In genomic region chr3:55549172-55549571, GRCh38 we compare ENCODE assay signal across 15 cellular contexts.
DNase-seq lines count a peak whose midpoint lies in the region; ATAC-seq and TF ChIP-seq lines count a peak whose summit lies in the region.
"Had no signal": no experiment of that assay in that cellular context is flagged by ENCODE, and none has a peak within 500 bp of the region (broad histone marks: within the 10 kb centered on the region; RNA-seq: fewer than 3 reads in every experiment).

No MANE protein-coding gene starts in this region.

- H3K27me3 ChIP-seq in H7 (ENCODE audit: control insufficient read depth, insufficient read depth, low read length) = no peaks in the 10 kb centered on the region
- H3K27me3 ChIP-seq: heart left ventricle had no signal

- H3K36me3 Mint-ChIP-seq in nephron progenitor cell (ENCODE audit: low read depth) = peaks cover 14% of the 10 kb centered on the region

- no peak for ATAC-seq in GM21825 (IDR thresholded peaks at IDR 0.05; ENCODE audit: unreplicated experiment)
- ATAC-seq: activated T-cell treated with anti-CD3 and anti-CD28 coated beads, Interleukin-2, amount 50 U/mL, for 72 hours; heart left ventricle; left lobe of liver had no signal

- peaks cover 65% of the 10 kb centered on the region for H3K4me1 Mint-ChIP-seq in nephron progenitor cell
- H3K4me1 Mint-ChIP-seq: activated CD4-positive, alpha-beta T cell treated with anti-CD3 and anti-CD28 coated beads, Interleukin-2, amount 10 ng/mL, durations not matched to agents 24 days and 14 days had no signal

- DNase-seq in EL = peak; percentile 26
- peak; percentile 34 for DNase-seq in LHCN-M2 (ENCODE audit: low read depth)
- DNase-seq in epithelial cell of proximal tubule (ENCODE audit: low read depth) = no peak
- DNase-seq in nephron progenitor cell = no peak
- no peak for DNase-seq in H7
- no peak for DNase-seq in ACHN
- no peak for DNase-seq in GM19240 (ENCODE audit: insufficient read length, low spot score)
- DNase-seq: activated CD4-positive, alpha-beta T cell treated with anti-CD3 and anti-CD28 coated beads, Interleukin-2, amount 10 ng/mL, durations not matched to agents 24 days and 14 days; activated T-cell treated with anti-CD3 and anti-CD28 coated beads, Interleukin-2, amount 50 U/mL, for 72 hours; COR-L47; heart left ventricle; NCI-H1436; T-helper 2 cell had no signal

- in situ Hi-C loops in ACHN (cut with HindIII; ENCODE audit: low pct_ligation_motif_present, low pct_unique_long_range_greater_than_20kb, low sequenced_read_pairs) = no loop called here

- peak; percentile 17 for TF ChIP-seq CTCF in epithelial cell of proximal tubule (conservative IDR thresholded peaks at IDR 0.05; ENCODE audit: low read depth, low read length)
- TF ChIP-seq CTCF in nephron progenitor cell (IDR thresholded peaks at IDR 0.05) = no peak

- peak overlapping the region; percentile 44 for H3K27ac Mint-ChIP-seq in nephron progenitor cell
- H3K27ac Mint-ChIP-seq: activated CD4-positive, alpha-beta T cell treated with anti-CD3 and anti-CD28 coated beads, Interleukin-2, amount 10 ng/mL, durations not matched to agents 24 days and 14 days; activated T-cell treated with anti-CD3 and anti-CD28 coated beads, Interleukin-2, amount 50 U/mL, for 72 hours had no signal

- H3K27me3 Mint-ChIP-seq in nephron progenitor cell (ENCODE audit: low read depth, poor library complexity) = peaks cover 3% of the 10 kb centered on the region
- H3K27me3 Mint-ChIP-seq: activated CD4-positive, alpha-beta T cell treated with anti-CD3 and anti-CD28 coated beads, Interleukin-2, amount 10 ng/mL, durations not matched to agents 24 days and 14 days had no signal

- H3K36me3 ChIP-seq in H7 (replicated peaks; ENCODE audit: control insufficient read depth, insufficient read depth, low read length) = no peaks in the 10 kb centered on the region
- H3K36me3 ChIP-seq: heart left ventricle had no signal

- no peak overlapping the region for H3K4me3 Mint-ChIP-seq in nephron progenitor cell
- H3K4me3 Mint-ChIP-seq: activated CD4-positive, alpha-beta T cell treated with anti-CD3 and anti-CD28 coated beads, Interleukin-2, amount 10 ng/mL, durations not matched to agents 24 days and 14 days; activated T-cell treated with anti-CD3 and anti-CD28 coated beads, Interleukin-2, amount 50 U/mL, for 72 hours had no signal

- no peak overlapping the region for H3K4me3 ChIP-seq in epithelial cell of proximal tubule (ENCODE audit: low read depth, low read length)
- H3K4me3 ChIP-seq in H7 (ENCODE audit: insufficient read depth, low read depth, low read length) = no peak overlapping the region
- H3K4me3 ChIP-seq: heart left ventricle had no signal

- peaks cover 13% of the 10 kb centered on the region for H3K9me3 Mint-ChIP-seq in nephron progenitor cell
- H3K9me3 Mint-ChIP-seq: activated CD4-positive, alpha-beta T cell treated with anti-CD3 and anti-CD28 coated beads, Interleukin-2, amount 10 ng/mL, durations not matched to agents 24 days and 14 days had no signal

Comparison
In these comparisons a context has a peak if more than half of its experiments do, and no peak if none do; other contexts are left out.
1. DNase-seq: peak in EL (single experiment) and LHCN-M2 (single experiment); none in epithelial cell of proximal tubule (single experiment), nephron progenitor cell (single experiment), H7 (single experiment), ACHN (single experiment) and GM19240 (single experiment).